In the genomic region with DNA sequence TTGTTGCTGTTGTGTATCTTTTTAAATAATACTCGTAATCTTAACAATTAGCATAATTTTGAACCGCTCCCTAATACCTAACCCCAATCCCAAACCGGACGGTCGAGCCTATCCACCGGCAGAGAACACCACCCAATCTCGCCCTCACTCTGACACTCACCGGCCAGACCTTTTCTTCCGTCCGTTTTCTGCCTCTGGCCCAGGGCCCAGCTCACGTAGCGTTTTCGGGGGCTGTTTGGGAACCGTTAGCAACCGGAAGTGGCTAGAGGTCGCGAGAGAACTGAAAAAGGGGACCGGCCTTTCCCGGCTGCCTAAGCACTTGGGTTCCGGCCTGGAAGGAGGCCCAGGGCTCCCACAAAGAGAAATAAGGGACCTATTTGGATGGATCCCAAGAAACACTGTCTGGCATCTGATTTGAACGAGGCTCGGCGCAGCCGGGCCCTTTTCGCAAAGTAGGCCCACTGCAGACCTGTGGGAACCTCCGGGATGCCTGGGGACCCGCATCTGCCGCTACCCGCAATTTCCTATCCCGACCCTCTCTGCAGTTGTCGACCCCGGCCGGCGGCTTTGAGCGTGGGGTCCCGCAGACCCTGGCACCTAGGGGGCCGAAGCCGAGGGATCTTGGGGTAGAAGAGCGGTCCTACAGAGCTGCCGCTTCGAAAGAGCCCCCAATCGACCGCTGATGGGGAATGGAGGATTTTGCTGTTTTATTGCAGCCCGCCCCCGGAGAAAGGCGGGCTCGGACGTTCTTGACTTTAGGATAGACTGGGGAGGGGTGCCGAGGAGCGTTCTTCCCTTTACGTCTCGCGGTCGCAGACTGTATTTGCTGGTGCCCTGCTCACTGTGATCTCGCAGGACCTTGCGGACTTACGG, we compare ENCODE assay signal across 1 cellular context.
TF ChIP-seq lines count a peak whose summit lies in the region.

No MANE protein-coding gene starts in this region.

TF ChIP-seq in GM23338, 12 proteins besides CTCF, POLR2A, EP300 and RAD21 (continued from another document):
- TF ChIP-seq, protein P1, sequence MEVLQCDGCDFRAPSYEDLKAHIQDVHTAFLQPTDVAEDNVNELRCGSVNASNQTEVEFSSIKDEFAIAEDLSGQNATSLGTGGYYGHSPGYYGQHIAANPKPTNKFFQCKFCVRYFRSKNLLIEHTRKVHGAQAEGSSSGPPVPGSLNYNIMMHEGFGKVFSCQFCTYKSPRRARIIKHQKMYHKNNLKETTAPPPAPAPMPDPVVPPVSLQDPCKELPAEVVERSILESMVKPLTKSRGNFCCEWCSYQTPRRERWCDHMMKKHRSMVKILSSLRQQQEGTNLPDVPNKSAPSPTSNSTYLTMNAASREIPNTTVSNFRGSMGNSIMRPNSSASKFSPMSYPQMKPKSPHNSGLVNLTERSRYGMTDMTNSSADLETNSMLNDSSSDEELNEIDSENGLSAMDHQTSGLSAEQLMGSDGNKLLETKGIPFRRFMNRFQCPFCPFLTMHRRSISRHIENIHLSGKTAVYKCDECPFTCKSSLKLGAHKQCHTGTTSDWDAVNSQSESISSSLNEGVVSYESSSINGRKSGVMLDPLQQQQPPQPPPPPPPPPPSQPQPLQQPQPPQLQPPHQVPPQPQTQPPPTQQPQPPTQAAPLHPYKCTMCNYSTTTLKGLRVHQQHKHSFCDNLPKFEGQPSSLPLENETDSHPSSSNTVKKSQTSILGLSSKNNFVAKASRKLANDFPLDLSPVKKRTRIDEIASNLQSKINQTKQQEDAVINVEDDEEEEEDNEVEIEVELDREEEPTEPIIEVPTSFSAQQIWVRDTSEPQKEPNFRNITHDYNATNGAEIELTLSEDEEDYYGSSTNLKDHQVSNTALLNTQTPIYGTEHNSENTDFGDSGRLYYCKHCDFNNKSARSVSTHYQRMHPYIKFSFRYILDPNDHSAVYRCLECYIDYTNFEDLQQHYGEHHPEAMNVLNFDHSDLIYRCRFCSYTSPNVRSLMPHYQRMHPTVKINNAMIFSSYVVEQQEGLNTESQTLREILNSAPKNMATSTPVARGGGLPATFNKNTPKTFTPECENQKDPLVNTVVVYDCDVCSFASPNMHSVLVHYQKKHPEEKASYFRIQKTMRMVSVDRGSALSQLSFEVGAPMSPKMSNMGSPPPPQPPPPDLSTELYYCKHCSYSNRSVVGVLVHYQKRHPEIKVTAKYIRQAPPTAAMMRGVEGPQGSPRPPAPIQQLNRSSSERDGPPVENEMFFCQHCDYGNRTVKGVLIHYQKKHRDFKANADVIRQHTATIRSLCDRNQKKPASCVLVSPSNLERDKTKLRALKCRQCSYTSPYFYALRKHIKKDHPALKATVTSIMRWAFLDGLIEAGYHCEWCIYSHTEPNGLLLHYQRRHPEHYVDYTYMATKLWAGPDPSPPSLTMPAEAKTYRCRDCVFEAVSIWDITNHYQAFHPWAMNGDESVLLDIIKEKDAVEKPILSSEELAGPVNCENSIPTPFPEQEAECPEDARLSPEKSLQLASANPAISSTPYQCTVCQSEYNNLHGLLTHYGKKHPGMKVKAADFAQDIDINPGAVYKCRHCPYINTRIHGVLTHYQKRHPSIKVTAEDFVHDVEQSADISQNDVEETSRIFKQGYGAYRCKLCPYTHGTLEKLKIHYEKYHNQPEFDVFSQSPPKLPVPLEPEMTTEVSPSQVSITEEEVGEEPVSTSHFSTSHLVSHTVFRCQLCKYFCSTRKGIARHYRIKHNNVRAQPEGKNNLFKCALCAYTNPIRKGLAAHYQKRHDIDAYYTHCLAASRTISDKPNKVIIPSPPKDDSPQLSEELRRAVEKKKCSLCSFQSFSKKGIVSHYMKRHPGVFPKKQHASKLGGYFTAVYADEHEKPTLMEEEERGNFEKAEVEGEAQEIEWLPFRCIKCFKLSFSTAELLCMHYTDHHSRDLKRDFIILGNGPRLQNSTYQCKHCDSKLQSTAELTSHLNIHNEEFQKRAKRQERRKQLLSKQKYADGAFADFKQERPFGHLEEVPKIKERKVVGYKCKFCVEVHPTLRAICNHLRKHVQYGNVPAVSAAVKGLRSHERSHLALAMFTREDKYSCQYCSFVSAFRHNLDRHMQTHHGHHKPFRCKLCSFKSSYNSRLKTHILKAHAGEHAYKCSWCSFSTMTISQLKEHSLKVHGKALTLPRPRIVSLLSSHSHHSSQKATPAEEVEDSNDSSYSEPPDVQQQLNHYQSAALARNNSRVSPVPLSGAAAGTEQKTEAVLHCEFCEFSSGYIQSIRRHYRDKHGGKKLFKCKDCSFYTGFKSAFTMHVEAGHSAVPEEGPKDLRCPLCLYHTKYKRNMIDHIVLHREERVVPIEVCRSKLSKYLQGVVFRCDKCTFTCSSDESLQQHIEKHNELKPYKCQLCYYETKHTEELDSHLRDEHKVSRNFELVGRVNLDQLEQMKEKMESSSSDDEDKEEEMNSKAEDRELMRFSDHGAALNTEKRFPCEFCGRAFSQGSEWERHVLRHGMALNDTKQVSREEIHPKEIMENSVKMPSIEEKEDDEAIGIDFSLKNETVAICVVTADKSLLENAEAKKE (CRISPR knock-in tag; IDR thresholded peaks at IDR 0.05), result no peak
- no peak for TF ChIP-seq EZH2 (IDR thresholded peaks at IDR 0.05; ENCODE audit: low read depth, unreplicated experiment)
- no peak for TF ChIP-seq ZNF114 (CRISPR knock-in tag; IDR thresholded peaks at IDR 0.05)
- TF ChIP-seq NANOG (IDR thresholded peaks at IDR 0.05; ENCODE audit: borderline replicate concordance), result no peak
- TF ChIP-seq ETS1 (IDR thresholded peaks at IDR 0.05), result no peak; the same call in 1 of the 2 replicates
- no peak for TF ChIP-seq STAT1 (IDR thresholded peaks at IDR 0.05; ENCODE audit: unreplicated experiment)
- peak; percentile 76 for TF ChIP-seq CREB1 (CRISPR knock-in tag; IDR thresholded peaks at IDR 0.05; ENCODE audit: low read depth)
- no peak for TF ChIP-seq ZNF331 (CRISPR knock-in tag; IDR thresholded peaks at IDR 0.05; ENCODE audit: low read depth)
- TF ChIP-seq, protein P2, sequence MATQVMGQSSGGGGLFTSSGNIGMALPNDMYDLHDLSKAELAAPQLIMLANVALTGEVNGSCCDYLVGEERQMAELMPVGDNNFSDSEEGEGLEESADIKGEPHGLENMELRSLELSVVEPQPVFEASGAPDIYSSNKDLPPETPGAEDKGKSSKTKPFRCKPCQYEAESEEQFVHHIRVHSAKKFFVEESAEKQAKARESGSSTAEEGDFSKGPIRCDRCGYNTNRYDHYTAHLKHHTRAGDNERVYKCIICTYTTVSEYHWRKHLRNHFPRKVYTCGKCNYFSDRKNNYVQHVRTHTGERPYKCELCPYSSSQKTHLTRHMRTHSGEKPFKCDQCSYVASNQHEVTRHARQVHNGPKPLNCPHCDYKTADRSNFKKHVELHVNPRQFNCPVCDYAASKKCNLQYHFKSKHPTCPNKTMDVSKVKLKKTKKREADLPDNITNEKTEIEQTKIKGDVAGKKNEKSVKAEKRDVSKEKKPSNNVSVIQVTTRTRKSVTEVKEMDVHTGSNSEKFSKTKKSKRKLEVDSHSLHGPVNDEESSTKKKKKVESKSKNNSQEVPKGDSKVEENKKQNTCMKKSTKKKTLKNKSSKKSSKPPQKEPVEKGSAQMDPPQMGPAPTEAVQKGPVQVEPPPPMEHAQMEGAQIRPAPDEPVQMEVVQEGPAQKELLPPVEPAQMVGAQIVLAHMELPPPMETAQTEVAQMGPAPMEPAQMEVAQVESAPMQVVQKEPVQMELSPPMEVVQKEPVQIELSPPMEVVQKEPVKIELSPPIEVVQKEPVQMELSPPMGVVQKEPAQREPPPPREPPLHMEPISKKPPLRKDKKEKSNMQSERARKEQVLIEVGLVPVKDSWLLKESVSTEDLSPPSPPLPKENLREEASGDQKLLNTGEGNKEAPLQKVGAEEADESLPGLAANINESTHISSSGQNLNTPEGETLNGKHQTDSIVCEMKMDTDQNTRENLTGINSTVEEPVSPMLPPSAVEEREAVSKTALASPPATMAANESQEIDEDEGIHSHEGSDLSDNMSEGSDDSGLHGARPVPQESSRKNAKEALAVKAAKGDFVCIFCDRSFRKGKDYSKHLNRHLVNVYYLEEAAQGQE (IDR thresholded peaks at IDR 0.05; ENCODE audit: unreplicated experiment), result no peak
- TF ChIP-seq EZH2phosphoT487 (IDR thresholded peaks at IDR 0.05; ENCODE audit: unreplicated experiment), result no peak
- TF ChIP-seq JUNB (IDR thresholded peaks at IDR 0.05; ENCODE audit: unreplicated experiment), result no peak
TF ChIP-seq in GM23338: peak in this region for 2.
